In genomic region chr6:148824291-148824690, GRCh38 we compare ENCODE assay signal across 21 cellular contexts.
"Had no signal": no experiment of that assay in that cellular context is flagged by ENCODE, and none has a peak within 500 bp of the region (broad histone marks: within the 10 kb centered on the region; RNA-seq: fewer than 3 reads in every experiment).

No MANE protein-coding gene starts in this region.

- H3K4me3 ChIP-seq: esophagus squamous epithelium, left ventricle myocardium inferior, lung, right atrium auricular region, sigmoid colon, skin epidermis, suprapubic skin, thyroid gland had no signal

- ATAC-seq: left cardiac atrium; naive thymus-derived CD4-positive, alpha-beta T cell; stimulated activated naive CD8-positive, alpha-beta T cell treated with anti-CD3 and anti-CD28 coated beads, Interleukin-15, Interleukin-2, amounts not matched to agents 100 U/mL and 50 U/mL, for 24 hours had no signal

- H3K27ac Mint-ChIP-seq: naive thymus-derived CD4-positive, alpha-beta T cell; type B pancreatic cell had no signal

- H3K4me3 Mint-ChIP-seq: immature natural killer cell; naive thymus-derived CD4-positive, alpha-beta T cell; neural crest cell; type B pancreatic cell had no signal

- H3K36me3 ChIP-seq: esophagus squamous epithelium, left ventricle myocardium inferior, right atrium auricular region, sigmoid colon, suprapubic skin, thyroid gland had no signal

- H3K27me3 ChIP-seq: esophagus squamous epithelium, right atrium auricular region, sigmoid colon, suprapubic skin, thyroid gland had no signal

- H3K27ac ChIP-seq: esophagus squamous epithelium, left ventricle myocardium inferior, right atrium auricular region, sigmoid colon, skin epidermis, suprapubic skin, thyroid gland had no signal

- H3K4me1 ChIP-seq: esophagus squamous epithelium, left ventricle myocardium inferior, right atrium auricular region had no signal

- H3K27me3 Mint-ChIP-seq: type B pancreatic cell had no signal

- H3K9me3 Mint-ChIP-seq: immature natural killer cell, type B pancreatic cell had no signal

- H3K9me3 ChIP-seq: esophagus squamous epithelium, left ventricle myocardium inferior, right atrium auricular region, sigmoid colon, suprapubic skin, thyroid gland had no signal

- DNase-seq: effector memory CD4-positive, alpha-beta T cell; esophagus squamous epithelium; foreskin fibroblast; immature natural killer cell; kidney; left cardiac atrium; left ventricle myocardium inferior; mesenchymal stem cell; naive thymus-derived CD4-positive, alpha-beta T cell; posterior cingulate gyrus; sigmoid colon; stimulated activated CD4-positive, alpha-beta T cell treated with anti-CD3 and anti-CD28 coated beads, Interleukin-2, amount 100 ng/mL, for 24 hours; stimulated activated CD4-positive, alpha-beta T cell treated with anti-CD3 and anti-CD28 coated beads, Interleukin-4, amount 100 ng/mL, for 4 hours; stimulated activated naive CD8-positive, alpha-beta T cell treated with anti-CD3 and anti-CD28 coated beads, Interleukin-15, Interleukin-2, amounts not matched to agents 100 U/mL and 50 U/mL, for 24 hours; thyroid gland had no signal
